ENCODE assay signal across 14 cellular contexts in genomic region chr22:32991353-32992115, GRCh38.
DNase-seq lines count a peak whose midpoint lies in the region; ATAC-seq and TF ChIP-seq lines count a peak whose summit lies in the region.
"Had no signal": no experiment of that assay in that cellular context is flagged by ENCODE, and none has a peak within 500 bp of the region (broad histone marks: within the 10 kb centered on the region; RNA-seq: fewer than 3 reads in every experiment).

No MANE protein-coding gene starts in this region.

- H3K27ac ChIP-seq in epithelial cell of prostate = peak overlapping the region; percentile 76
- H3K27ac ChIP-seq: BLaER1 had no signal

- no peak overlapping the region for H3K27ac Mint-ChIP-seq in osteocyte (ENCODE audit: unreplicated experiment)
- no peak overlapping the region for H3K27ac Mint-ChIP-seq in T-helper 2 cell treated with Interferon-gamma antibody and Interleukin-4, amounts not matched to agents 5 μg/mL and 100 μg/mL, for 36 hours
- H3K27ac Mint-ChIP-seq: effector memory CD8-positive, alpha-beta T cell; naive thymus-derived CD4-positive, alpha-beta T cell had no signal

- no peak overlapping the region for H3K4me3 Mint-ChIP-seq in osteocyte (ENCODE audit: unreplicated experiment)
- no peak overlapping the region for H3K4me3 Mint-ChIP-seq in T-helper 2 cell treated with Interferon-gamma antibody and Interleukin-4, amounts not matched to agents 5 μg/mL and 100 μg/mL, for 36 hours
- H3K4me3 Mint-ChIP-seq: effector memory CD8-positive, alpha-beta T cell; naive thymus-derived CD4-positive, alpha-beta T cell had no signal

- DNase-seq in DMS153 (lab: John Stamatoyannopoulos, UW) (peak; percentile 5), NCI-H2171 treated with DMSO at 0.1 percent for 48 hours (lab: John Stamatoyannopoulos, UW) (peak; percentile 98), epithelial cell of prostate (ENCODE audit: low read depth, low spot score) (peak; percentile 68), osteocyte (ENCODE audit: extremely low spot score, unreplicated experiment) (peak; percentile 56), A172 (ENCODE audit: low spot score) (no peak), RKO (ENCODE audit: low spot score) (no peak)
- DNase-seq in T-helper 2 cell treated with Interferon-gamma antibody and Interleukin-4, amounts not matched to agents 5 μg/mL and 100 μg/mL, for 36 hours (ENCODE audit: low spot score) = no peak
- DNase-seq: effector memory CD8-positive, alpha-beta T cell; naive thymus-derived CD4-positive, alpha-beta T cell; NK-92 treated with Interleukin-12 subunit alpha and Interleukin-12 subunit beta, amount 100 ng/mL, for 24 hours; stimulated activated naive CD8-positive, alpha-beta T cell treated with anti-CD3 and anti-CD28 coated beads, Interleukin-15, Interleukin-2, amounts not matched to agents 100 U/mL and 50 U/mL, for 24 hours had no signal

- no peaks in the 10 kb centered on the region for H3K27me3 Mint-ChIP-seq in osteocyte (ENCODE audit: unreplicated experiment)
- H3K27me3 Mint-ChIP-seq in T-helper 2 cell treated with Interferon-gamma antibody and Interleukin-4, amounts not matched to agents 5 μg/mL and 100 μg/mL, for 36 hours (ENCODE audit: low read depth) = no peaks in the 10 kb centered on the region

- no peak for TF ChIP-seq CTCF in osteocyte (IDR thresholded peaks at IDR 0.05)

- ATAC-seq in GM18873 (IDR thresholded peaks at IDR 0.05; ENCODE audit: low FRiP score, unreplicated experiment) = no peak
- ATAC-seq: effector memory CD8-positive, alpha-beta T cell; HCT116; naive thymus-derived CD4-positive, alpha-beta T cell; stimulated activated naive CD8-positive, alpha-beta T cell treated with anti-CD3 and anti-CD28 coated beads, Interleukin-15, Interleukin-2, amounts not matched to agents 100 U/mL and 50 U/mL, for 24 hours had no signal

- H3K36me3 Mint-ChIP-seq in osteocyte (ENCODE audit: unreplicated experiment) = no peaks in the 10 kb centered on the region
- no peaks in the 10 kb centered on the region for H3K36me3 Mint-ChIP-seq in T-helper 2 cell treated with Interferon-gamma antibody and Interleukin-4, amounts not matched to agents 5 μg/mL and 100 μg/mL, for 36 hours (ENCODE audit: low read depth)
- H3K36me3 Mint-ChIP-seq: naive thymus-derived CD4-positive, alpha-beta T cell had no signal

- no peaks in the 10 kb centered on the region for H3K4me1 Mint-ChIP-seq in osteocyte (ENCODE audit: unreplicated experiment)
- H3K4me1 Mint-ChIP-seq in T-helper 2 cell treated with Interferon-gamma antibody and Interleukin-4, amounts not matched to agents 5 μg/mL and 100 μg/mL, for 36 hours (ENCODE audit: low read depth) = no peaks in the 10 kb centered on the region
- H3K4me1 Mint-ChIP-seq: naive thymus-derived CD4-positive, alpha-beta T cell had no signal

- H3K9me3 Mint-ChIP-seq in osteocyte (ENCODE audit: unreplicated experiment) = no peaks in the 10 kb centered on the region
- H3K9me3 Mint-ChIP-seq in T-helper 2 cell treated with Interferon-gamma antibody and Interleukin-4, amounts not matched to agents 5 μg/mL and 100 μg/mL, for 36 hours = no peaks in the 10 kb centered on the region
- H3K9me3 Mint-ChIP-seq: effector memory CD8-positive, alpha-beta T cell; naive thymus-derived CD4-positive, alpha-beta T cell had no signal

Comparison
In these comparisons a context has a peak if more than half of its experiments do, and no peak if none do; other contexts are left out.
1. DNase-seq: peak in DMS153 (single experiment), NCI-H2171 treated with DMSO at 0.1 percent for 48 hours (single experiment), epithelial cell of prostate (single experiment) and osteocyte (single experiment); none in T-helper 2 cell treated with Interferon-gamma antibody and Interleukin-4, amounts not matched to agents 5 μg/mL and 100 μg/mL, for 36 hours (single experiment), A172 (single experiment) and RKO (single experiment).